31 cellular contexts compared by ENCODE assay signal in the genomic region with DNA sequence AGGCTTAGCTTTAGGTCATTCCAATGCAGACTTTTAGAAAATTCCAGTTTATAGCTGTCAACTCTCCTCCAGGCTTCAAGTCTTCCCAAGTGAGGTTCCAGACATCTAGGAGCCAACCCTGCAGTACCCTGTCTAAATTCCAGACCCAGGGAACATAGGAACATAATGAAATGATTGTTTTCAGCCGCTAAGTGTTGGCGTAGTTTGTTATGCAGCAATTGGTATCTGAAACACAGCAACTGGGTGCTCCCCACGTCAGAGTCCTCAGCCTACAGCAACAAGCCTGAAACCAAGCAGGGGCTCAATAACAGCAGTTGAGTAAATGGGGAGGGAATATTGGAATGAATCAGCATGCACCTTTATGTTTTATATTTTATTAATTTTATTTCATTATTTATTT.
"Had no signal": no experiment of that assay in that cellular context is flagged by ENCODE, and none has a peak within 500 bp of the region (broad histone marks: within the 10 kb centered on the region; RNA-seq: fewer than 3 reads in every experiment).

No MANE protein-coding gene starts in this region.

- H3K36me3 ChIP-seq: neural progenitor cell, ovary, right lobe of liver, spleen, suprapubic skin, tibial artery, upper lobe of left lung, vagina had no signal

- H3K4me1 Mint-ChIP-seq: naive thymus-derived CD4-positive, alpha-beta T cell; natural killer cell; stimulated activated naive CD8-positive, alpha-beta T cell treated with anti-CD3 and anti-CD28 coated beads, Interleukin-15, amount 100 ng/mL, for 72 hours had no signal

- H3K9me3 Mint-ChIP-seq: natural killer cell; nephron; neural progenitor cell; stimulated activated memory B cell treated with anti-CD40 and anti-IgM and Interleukin-4, amounts not matched to agents 10 μg/mL and 1 μg/mL and 100 μg/mL, for 72 hours; stimulated activated naive CD8-positive, alpha-beta T cell treated with anti-CD3 and anti-CD28 coated beads, Interleukin-15, amount 100 ng/mL, for 72 hours had no signal

- H3K36me3 Mint-ChIP-seq: naive thymus-derived CD4-positive, alpha-beta T cell; natural killer cell; neural progenitor cell; stimulated activated memory B cell treated with anti-CD40 and anti-IgM and Interleukin-4, amounts not matched to agents 10 μg/mL and 1 μg/mL and 100 μg/mL, for 72 hours had no signal

- H3K4me1 ChIP-seq: parathyroid adenoma, psoas muscle, right lobe of liver, spleen, testis, upper lobe of left lung, vagina had no signal

- DNase-seq: naive thymus-derived CD4-positive, alpha-beta T cell; natural killer cell; occipital lobe; ovary; posterior cingulate gyrus; psoas muscle; right cardiac atrium; right lobe of liver; spleen; stimulated activated CD4-positive, alpha-beta T cell treated with anti-CD3 and anti-CD28 coated beads, Interleukin-12 subunit alpha, Interleukin-12 subunit beta, amount 100 ng/mL, for 4 hours; stimulated activated CD4-positive, alpha-beta T cell treated with anti-CD3 and anti-CD28 coated beads, Interleukin-1b, Interleukin-23, amount 100 ng/mL, for 48 hours; stimulated activated CD4-positive, alpha-beta T cell treated with anti-CD3 and anti-CD28 coated beads, Interleukin-4, amount 100 ng/mL, for 1 hour; stimulated activated CD4-positive, alpha-beta T cell treated with anti-CD3 and anti-CD28 coated beads, Interleukin-4, amount 100 ng/mL, for 4 hours; stimulated activated CD8-positive, alpha-beta memory T cell treated with anti-CD3 and anti-CD28 coated beads, Interleukin-4, amount 100 ng/mL, for 48 hours; stimulated activated naive CD4-positive, alpha-beta T cell; stimulated activated naive CD8-positive, alpha-beta T cell treated with anti-CD3 and anti-CD28 coated beads, Interleukin-15, amount 100 ng/mL, for 72 hours; stimulated activated naive CD8-positive, alpha-beta T cell treated with anti-CD3 and anti-CD28 coated beads, Interleukin-15, Interleukin-2, amounts not matched to agents 100 U/mL and 50 U/mL, for 24 hours; substantia nigra; testis; tibial artery; trophoblast cell; upper lobe of left lung had no signal

- H3K27me3 ChIP-seq: neural progenitor cell, ovary, right lobe of liver, testis, tibial artery, upper lobe of left lung, vagina had no signal

- H3K27ac Mint-ChIP-seq: naive thymus-derived CD4-positive, alpha-beta T cell; natural killer cell; nephron; neural progenitor cell; progenitor cell of endocrine pancreas; stimulated activated memory B cell treated with anti-CD40 and anti-IgM and Interleukin-4, amounts not matched to agents 10 μg/mL and 1 μg/mL and 100 μg/mL, for 72 hours; stimulated activated naive CD8-positive, alpha-beta T cell treated with anti-CD3 and anti-CD28 coated beads, Interleukin-15, amount 100 ng/mL, for 72 hours had no signal

- H3K9me3 ChIP-seq: ovary, psoas muscle, right lobe of liver, spleen, suprapubic skin, testis, tibial artery, upper lobe of left lung, vagina had no signal

- H3K27ac ChIP-seq: neural progenitor cell, ovary, parathyroid adenoma, psoas muscle, right lobe of liver, skin epidermis, spleen, suprapubic skin, testis, tibial artery, upper lobe of left lung, vagina had no signal

- ATAC-seq: naive thymus-derived CD4-positive, alpha-beta T cell; natural killer cell; psoas muscle; right cardiac atrium; right lobe of liver; stimulated activated memory B cell treated with anti-CD40 and anti-IgM and Interleukin-4, amounts not matched to agents 10 μg/mL and 1 μg/mL and 100 μg/mL, for 72 hours; stimulated activated naive CD8-positive, alpha-beta T cell treated with anti-CD3 and anti-CD28 coated beads, Interleukin-15, amount 100 ng/mL, for 72 hours; stimulated activated naive CD8-positive, alpha-beta T cell treated with anti-CD3 and anti-CD28 coated beads, Interleukin-15, Interleukin-2, amounts not matched to agents 100 U/mL and 50 U/mL, for 24 hours had no signal

- H3K4me3 Mint-ChIP-seq: naive thymus-derived CD4-positive, alpha-beta T cell; natural killer cell; nephron; neural progenitor cell; stimulated activated memory B cell treated with anti-CD40 and anti-IgM and Interleukin-4, amounts not matched to agents 10 μg/mL and 1 μg/mL and 100 μg/mL, for 72 hours; stimulated activated naive CD8-positive, alpha-beta T cell treated with anti-CD3 and anti-CD28 coated beads, Interleukin-15, amount 100 ng/mL, for 72 hours had no signal

- H3K4me3 ChIP-seq: neural progenitor cell, ovary, psoas muscle, right lobe of liver, skin epidermis, smooth muscle cell, spleen, suprapubic skin, testis, tibial artery, upper lobe of left lung, vagina had no signal
